8 cellular contexts compared by ENCODE assay signal in genomic region chr7:149873968-149874643, GRCh38. TPM values are rescaled to one million over a fixed set of nuclear protein-coding genes. Genes with fewer than 3 reads are reported as not detected.
DNase-seq lines count a peak whose midpoint lies in the region; ATAC-seq and TF ChIP-seq lines count a peak whose summit lies in the region.

ATP6V0E2 (plus strand) TSS chr7:149873969; CDS start chr7:149874066, 97 bp downstream.

- H3K27ac ChIP-seq in adipose tissue (ENCODE audit: low read depth, low read length) (no peak within 1 kb of the TSS), iPS-20b (ENCODE audit: low read length) (no peak within 1 kb of the TSS), stomach (peak within 1 kb of the TSS; percentile 66 to 94 (median 84))

- TF ChIP-seq CTCF in BJ (IDR thresholded peaks at IDR 0.05; ENCODE audit: insufficient read depth, low read depth, low read length) (no peak), stomach (IDR thresholded peaks at IDR 0.05) (no peak)

- no peaks in the 10 kb centered on the region for H3K9me3 ChIP-seq in iPS-20b (ENCODE audit: insufficient read depth, low read depth, low read length)
- H3K9me3 ChIP-seq in stomach, result no peaks in the 10 kb centered on the region

- TF ChIP-seq POLR2A in stomach (IDR thresholded peaks at IDR 0.05), result no peak

- H3K27me3 ChIP-seq in BJ (ENCODE audit: control insufficient read depth, insufficient read depth, low read length) (no peaks in the 10 kb centered on the region), iPS-20b (ENCODE audit: insufficient read depth, low read length) (peaks cover 31% of the 10 kb centered on the region), stomach (no peaks in the 10 kb centered on the region)

- H3K4me3 ChIP-seq in BJ (ENCODE audit: low read depth, low read length) (peak within 1 kb of the TSS; percentile 76), iPS-20b (ENCODE audit: low read length) (peak within 1 kb of the TSS; percentile 73), stomach (peak within 1 kb of the TSS; percentile 56 to 90 (median 67))

- peak; percentile 23 for ATAC-seq in HG03460 (IDR thresholded peaks at IDR 0.05; ENCODE audit: unreplicated experiment)
- ATAC-seq in GM18520 (IDR thresholded peaks at IDR 0.05; ENCODE audit: unreplicated experiment), result no peak
- ATAC-seq in GM18519 (IDR thresholded peaks at IDR 0.05; ENCODE audit: low FRiP score, unreplicated experiment), result no peak

- H3K4me1 ChIP-seq in iPS-20b (ENCODE audit: insufficient read depth, low read length) (peaks cover 6% of the 10 kb centered on the region; the same call in 1 of the 2 replicates), stomach (peaks cover 4 to 31% (median 28%) of the 10 kb centered on the region in 4 donors)

- H3K36me3 ChIP-seq in BJ (ENCODE audit: control insufficient read depth, insufficient read depth, low read length), result no peaks in the 10 kb centered on the region; the same call in 1 of the 2 replicates
- no peaks in the 10 kb centered on the region for H3K36me3 ChIP-seq in iPS-20b (ENCODE audit: insufficient read depth, low read depth, low read length)
- H3K36me3 ChIP-seq in stomach, result peaks cover 0 to 28% (median 2%) of the 10 kb centered on the region in 4 donors

- TF ChIP-seq EP300 in stomach (IDR thresholded peaks at IDR 0.05), result no peak

- DNase-seq in BJ (ENCODE audit: low read depth), result no peak
- DNase-seq in GM19240 (ENCODE audit: insufficient read length, low spot score), result peak; percentile 97
- no peak for DNase-seq in stomach

- peak within 1 kb of the TSS; percentile 60; the same call in 1 of the 2 replicates for H3K9ac ChIP-seq in iPS-20b (ENCODE audit: low read depth, low read length)

- 7 to 9% (median 8%) methylated on average over 42 to 46 of the region's 46 CpGs for WGBS in adipose tissue, 3 donors
- WGBS in stomach, 5 donors, result 5 to 18% (median 8%) methylated on average over 20 to 46 of the region's 46 CpGs

- intact Hi-C loops in stomach (cut with DNase I; ENCODE audit: low total_unique reads), result no loop called here

- CTCF ChIA-PET in BJ (lab: Yijun Ruan, JAX), result no interaction called here

- POLR2A ChIA-PET in BJ (lab: Charles Lee), result no interaction called here

RNA-seq across cellular contexts. Expression of gene ATP6V0E2, which starts in this region (rescaled TPM):
- 10.7 and 17.7 TPM in 2 replicates for polyA plus RNA-seq in BJ (2011; rRNA removed)
- 8.7 and 8.8 TPM in 2 replicates for polyA minus RNA-seq in BJ (2011; rRNA and poly(A)+ RNA removed)
- polyA plus RNA-seq in adipose tissue, result 10 to 100 TPM; 15.2 to 31.9 (median 18.0) TPM
- total RNA-seq in stomach, result 10 to 100 TPM in 3 of 5 donors, 1 to 10 TPM in 1, not detected in 1; 5.1 to 83.5 (median 12.5) TPM
- polyA plus RNA-seq in stomach, result 10 to 100 TPM; 17.1 to 22.4 (median 19.4) TPM

Comparison
In these comparisons a context has a peak if more than half of its experiments do, and no peak if none do; other contexts are left out.
1. H3K27ac ChIP-seq: peak in stomach (5 of 5); none in adipose tissue (single experiment) and iPS-20b (single experiment).
2. Peak in every context shown above with its lines, with median percentiles within 50 percentile points of each other: H3K4me3 ChIP-seq.